24 cellular contexts compared by ENCODE assay signal in the genomic region with DNA sequence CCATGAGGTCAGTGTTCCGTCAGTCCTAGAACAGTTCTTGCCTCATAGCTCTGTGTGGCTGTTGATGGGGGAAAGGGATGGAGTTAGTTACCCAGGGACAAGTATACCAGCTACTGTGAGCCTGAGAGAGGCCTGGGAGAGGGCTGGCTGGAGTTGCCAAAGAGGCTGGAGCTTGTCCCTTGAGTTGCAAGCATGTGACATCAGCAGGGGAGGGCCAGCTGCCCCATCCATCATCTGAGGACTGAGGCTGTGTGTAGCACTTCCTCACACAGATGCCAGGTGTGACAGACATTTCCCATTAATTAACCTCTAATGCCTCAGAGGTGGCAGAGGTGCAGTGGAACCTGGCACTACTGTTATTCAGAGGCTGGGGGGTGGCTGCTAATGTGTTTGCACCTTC.
DNase-seq lines count a peak whose midpoint lies in the region; ATAC-seq and TF ChIP-seq lines count a peak whose summit lies in the region.
"Had no signal": no experiment of that assay in that cellular context is flagged by ENCODE, and none has a peak within 500 bp of the region (broad histone marks: within the 10 kb centered on the region; RNA-seq: fewer than 3 reads in every experiment).

No MANE protein-coding gene starts in this region.

- DNase-seq in NCI-H748 (lab: John Stamatoyannopoulos, UW; ENCODE audit: unreplicated experiment): peak; percentile 71
- no peak for DNase-seq in NCI-H748 treated with DMSO at 0.1 percent for 48 hours (lab: John Stamatoyannopoulos, UW)
- DNase-seq in SHP77 (lab: John Stamatoyannopoulos, UW): peak; percentile 20 to 28
- peak; percentile 67 for DNase-seq in globus pallidus (ENCODE audit: low spot score)
- peak; percentile 6 for DNase-seq in progenitor cell of endocrine pancreas (ENCODE audit: low spot score, unreplicated experiment)
- no peak for DNase-seq in HK-2 (ENCODE audit: unreplicated experiment)
- DNase-seq in tibial nerve (ENCODE audit: low spot score in 2 of 2): no peak
- DNase-seq: activated CD4-positive, alpha-beta T cell treated with anti-CD3 and anti-CD28 coated beads, Interleukin-2, amount 10 ng/mL, durations not matched to agents 24 days and 14 days; activated CD8-positive, alpha-beta memory T cell treated with anti-CD3 and anti-CD28 coated beads, Interleukin-2, amount 10 ng/mL, durations not matched to agents 7 days and 5 days; activated naive CD8-positive, alpha-beta T cell treated with anti-CD3 and anti-CD28 coated beads for 36 hours; Calu3; effector memory CD4-positive, alpha-beta T cell; esophagus squamous epithelium; IMR-90; NCI-H1694 treated with DMSO at 0.1 percent for 48 hours; ovary; PC-9; T-helper 17 cell had no signal

- TF ChIP-seq POLR2A in tibial nerve (IDR thresholded peaks at IDR 0.05): no peak

- TF ChIP-seq EP300 in tibial nerve (IDR thresholded peaks at IDR 0.05): no peak

- H3K4me1 ChIP-seq in tibial nerve: no peaks in the 10 kb centered on the region
- H3K4me1 ChIP-seq: A549, esophagus squamous epithelium, right lobe of liver, SJSA1 had no signal

- H3K27ac ChIP-seq in tibial nerve: no peak overlapping the region
- H3K27ac ChIP-seq: A549, esophagus squamous epithelium, ovary, PC-9, right lobe of liver, SJSA1 had no signal

- peaks cover 1% of the 10 kb centered on the region for H3K4me1 Mint-ChIP-seq in progenitor cell of endocrine pancreas (ENCODE audit: low read depth)
- H3K4me1 Mint-ChIP-seq: activated CD4-positive, alpha-beta T cell treated with anti-CD3 and anti-CD28 coated beads, Interleukin-2, amount 10 ng/mL, durations not matched to agents 24 days and 14 days; activated CD8-positive, alpha-beta memory T cell treated with anti-CD3 and anti-CD28 coated beads, Interleukin-2, amount 10 ng/mL, durations not matched to agents 7 days and 5 days; activated naive CD8-positive, alpha-beta T cell treated with anti-CD3 and anti-CD28 coated beads for 36 hours; mesothelial cell of epicardium; T-helper 17 cell had no signal

- H3K36me3 Mint-ChIP-seq in progenitor cell of endocrine pancreas (ENCODE audit: insufficient read depth): no peaks in the 10 kb centered on the region
- H3K36me3 Mint-ChIP-seq: activated CD8-positive, alpha-beta memory T cell treated with anti-CD3 and anti-CD28 coated beads, Interleukin-2, amount 10 ng/mL, durations not matched to agents 7 days and 5 days; activated naive CD8-positive, alpha-beta T cell treated with anti-CD3 and anti-CD28 coated beads for 36 hours; mesothelial cell of epicardium; natural killer cell treated with Interleukin-12 subunit alpha and Interleukin-12 subunit beta and Interleukin-15 and Interleukin-18, amount 100 ng/mL, for 72 hours had no signal

- TF ChIP-seq CTCF in progenitor cell of endocrine pancreas (IDR thresholded peaks at IDR 0.05; ENCODE audit: unreplicated experiment) (no peak), tibial nerve (IDR thresholded peaks at IDR 0.05) (no peak)

- H3K27me3 ChIP-seq in tibial nerve: peaks cover 0 to 7% of the 10 kb centered on the region in 2 donors
- H3K27me3 ChIP-seq: ovary, right lobe of liver had no signal

- H3K9me3 Mint-ChIP-seq in progenitor cell of endocrine pancreas (ENCODE audit: low read depth): no peaks in the 10 kb centered on the region
- H3K9me3 Mint-ChIP-seq: activated CD4-positive, alpha-beta T cell treated with anti-CD3 and anti-CD28 coated beads, Interleukin-2, amount 10 ng/mL, durations not matched to agents 24 days and 14 days; activated naive CD8-positive, alpha-beta T cell treated with anti-CD3 and anti-CD28 coated beads for 36 hours; natural killer cell treated with Interleukin-12 subunit alpha and Interleukin-12 subunit beta and Interleukin-15 and Interleukin-18, amount 100 ng/mL, for 72 hours had no signal

- no peak overlapping the region for H3K4me3 Mint-ChIP-seq in progenitor cell of endocrine pancreas (ENCODE audit: low read depth)
- H3K4me3 Mint-ChIP-seq: activated CD4-positive, alpha-beta T cell treated with anti-CD3 and anti-CD28 coated beads, Interleukin-2, amount 10 ng/mL, durations not matched to agents 24 days and 14 days; activated CD8-positive, alpha-beta memory T cell treated with anti-CD3 and anti-CD28 coated beads, Interleukin-2, amount 10 ng/mL, durations not matched to agents 7 days and 5 days; activated naive CD8-positive, alpha-beta T cell treated with anti-CD3 and anti-CD28 coated beads for 36 hours; mesothelial cell of epicardium; natural killer cell treated with Interleukin-12 subunit alpha and Interleukin-12 subunit beta and Interleukin-15 and Interleukin-18, amount 100 ng/mL, for 72 hours; T-helper 17 cell had no signal

- peaks cover 17% of the 10 kb centered on the region for H3K27me3 Mint-ChIP-seq in progenitor cell of endocrine pancreas
- H3K27me3 Mint-ChIP-seq: activated naive CD8-positive, alpha-beta T cell treated with anti-CD3 and anti-CD28 coated beads for 36 hours; natural killer cell treated with Interleukin-12 subunit alpha and Interleukin-12 subunit beta and Interleukin-15 and Interleukin-18, amount 100 ng/mL, for 72 hours had no signal

- H3K27ac Mint-ChIP-seq in progenitor cell of endocrine pancreas: no peak overlapping the region
- H3K27ac Mint-ChIP-seq: activated CD4-positive, alpha-beta T cell treated with anti-CD3 and anti-CD28 coated beads, Interleukin-2, amount 10 ng/mL, durations not matched to agents 24 days and 14 days; activated CD8-positive, alpha-beta memory T cell treated with anti-CD3 and anti-CD28 coated beads, Interleukin-2, amount 10 ng/mL, durations not matched to agents 7 days and 5 days; activated naive CD8-positive, alpha-beta T cell treated with anti-CD3 and anti-CD28 coated beads for 36 hours; mesothelial cell of epicardium; natural killer cell treated with Interleukin-12 subunit alpha and Interleukin-12 subunit beta and Interleukin-15 and Interleukin-18, amount 100 ng/mL, for 72 hours; T-helper 17 cell had no signal

- no peak overlapping the region for H3K4me3 ChIP-seq in tibial nerve
- H3K4me3 ChIP-seq: A549, esophagus squamous epithelium, ovary, PC-9, right lobe of liver, SJSA1 had no signal

- ATAC-seq in HG03354 (IDR thresholded peaks at IDR 0.05; ENCODE audit: poor library complexity, severe bottlenecking, unreplicated experiment): no peak
- ATAC-seq: A549; activated CD8-positive, alpha-beta memory T cell treated with anti-CD3 and anti-CD28 coated beads, Interleukin-2, amount 10 ng/mL, durations not matched to agents 7 days and 5 days; T-helper 17 cell had no signal

- no peaks in the 10 kb centered on the region for H3K36me3 ChIP-seq in tibial nerve
- H3K36me3 ChIP-seq: esophagus squamous epithelium, ovary, right lobe of liver, SJSA1 had no signal

- no peaks in the 10 kb centered on the region for H3K9me3 ChIP-seq in tibial nerve
- H3K9me3 ChIP-seq: A549, esophagus squamous epithelium, ovary, right lobe of liver, SJSA1 had no signal

- WGBS in tibial nerve, 2 donors: 67 to 75% methylated on average over 1 of the region's 1 CpG

Comparison
In these comparisons a context has a peak if more than half of its experiments do, and no peak if none do; other contexts are left out.
1. DNase-seq: peak in NCI-H748 (single experiment), SHP77 (2 of 2), globus pallidus (single experiment) and progenitor cell of endocrine pancreas (single experiment); none in NCI-H748 treated with DMSO at 0.1 percent for 48 hours (single experiment), HK-2 (single experiment) and tibial nerve (0 of 2).